In genomic region chr19:48091111-48091718, GRCh38 we compare ENCODE assay signal across 14 cellular contexts. TPM values are rescaled to one million over a fixed set of nuclear protein-coding genes. Genes with fewer than 3 reads are reported as not detected.
DNase-seq lines count a peak whose midpoint lies in the region; ATAC-seq and TF ChIP-seq lines count a peak whose summit lies in the region.
"Not testable (repeated sequence)": the region's sequence is repeated elsewhere in the genome, so short reads cannot be mapped to it uniquely, and the experiment has no call there.
"Had no signal": no experiment of that assay in that cellular context is flagged by ENCODE, and none has a peak within 500 bp of the region (broad histone marks: within the 10 kb centered on the region; RNA-seq: fewer than 3 reads in every experiment).

No MANE protein-coding gene starts in this region.

- peak overlapping the region; percentile 33 for H3K27ac ChIP-seq in SJSA1
- not testable (repeated sequence) for H3K27ac ChIP-seq in foreskin keratinocyte

- not testable (repeated sequence) for H3K4me3 ChIP-seq in SJSA1; astrocyte of the cerebellum (ENCODE audit: low read depth, low read length); epithelial cell of esophagus (ENCODE audit: low read length)

- H3K9me3 ChIP-seq in SJSA1 (replicated peaks) = peaks cover 20% of the 10 kb centered on the region

- DNase-seq in AG08396 (ENCODE audit: low spot score) = peak; percentile 85
- peak; percentile 96 for DNase-seq in GM04504 (ENCODE audit: low read depth)
- peak; percentile 81 for DNase-seq in LHCN-M2 (ENCODE audit: low read depth)
- peak; percentile 92 to 93 for DNase-seq in SJSA1 (ENCODE audit: low read depth in 1 of 2, low spot score in 2 of 2)
- DNase-seq in astrocyte of the cerebellum (ENCODE audit: low read depth) = peak; percentile 82
- DNase-seq in epithelial cell of esophagus (ENCODE audit: low read depth) = peak; percentile 81
- DNase-seq in foreskin keratinocyte = peak; percentile 67 to 80
- DNase-seq in renal cortical epithelial cell (ENCODE audit: low read depth) = peak; percentile 28

- H3K36me3 ChIP-seq in SJSA1 = not testable (repeated sequence)

- not testable (repeated sequence) for H3K27me3 ChIP-seq in SJSA1 (replicated peaks)
- H3K27me3 ChIP-seq in foreskin keratinocyte = peaks cover 21% of the 10 kb centered on the region

- TF ChIP-seq CTCF in astrocyte of the cerebellum (IDR thresholded peaks at IDR 0.05; ENCODE audit: low read depth, low read length, missing control alignments); epithelial cell of esophagus (IDR thresholded peaks at IDR 0.05; ENCODE audit: insufficient read depth, low read depth, low read length, missing control alignments); foreskin keratinocyte (conservative IDR thresholded peaks at IDR 0.05): not testable (repeated sequence)

- peaks cover 31% of the 10 kb centered on the region for H3K4me1 ChIP-seq in SJSA1 (replicated peaks)
- not testable (repeated sequence) for H3K4me1 ChIP-seq in foreskin keratinocyte

- in situ Hi-C loops in astrocyte of the cerebellum (cut with HindIII; ENCODE audit: low sequenced_read_pairs) = not testable (repeated sequence)

- ATAC-seq in foreskin keratinocyte = peak; percentile 59

RNA-seq across cellular contexts. Expression of gene PLA2G4C, which starts 19.4 kb away (rescaled TPM):
- total RNA-seq in LHCN-M2 (2014; rRNA removed) = 4.0 and 5.5 TPM in 2 replicates
- 7.6 TPM for polyA plus RNA-seq in LHCN-M2 (2012)
- total RNA-seq in SJSA1 (2014; rRNA removed; shearing (Covaris generic)) = 3.4 and 7.9 TPM in 2 replicates
- total RNA-seq in foreskin keratinocyte = 1.1 TPM in 2 replicates
- polyA plus RNA-seq in foreskin keratinocyte = 0.65 and 1.8 TPM in 2 replicates
- 9.4 and 11.3 TPM in 2 replicates for total RNA-seq in renal cortical epithelial cell
- total RNA-seq: HT-29 had no signal
- polyA plus RNA-seq: CD8-positive, alpha-beta memory T cell had no signal

RNA-seq across cellular contexts. Expression of gene CABP5, which starts 47.3 kb away (rescaled TPM):
- not detected in 2 replicates for total RNA-seq in LHCN-M2 (2014; rRNA removed)
- polyA plus RNA-seq in LHCN-M2 (2012) = not detected
- total RNA-seq in SJSA1 (2014; rRNA removed; shearing (Covaris generic)) = not detected in 2 replicates
- total RNA-seq in foreskin keratinocyte = not detected in 2 replicates
- not detected in 2 replicates for polyA plus RNA-seq in foreskin keratinocyte
- total RNA-seq in renal cortical epithelial cell = not detected in 2 replicates
- total RNA-seq: CD8-positive, alpha-beta memory T cell; dermis microvascular lymphatic vessel endothelial cell; HT-29; lower leg skin; right lobe of liver; thyroid gland had no signal
- polyA plus RNA-seq: CD8-positive, alpha-beta memory T cell had no signal

Comparison
In these comparisons a context has a peak if more than half of its experiments do, and no peak if none do; other contexts are left out.
1. DNase-seq: peak in every context shown above with its lines; median percentile 96 in GM04504; 92 in SJSA1; 85 in AG08396; 82 in astrocyte of the cerebellum; 81 in LHCN-M2; 81 in epithelial cell of esophagus; 74 in foreskin keratinocyte; 28 in renal cortical epithelial cell.